In the genomic region with DNA sequence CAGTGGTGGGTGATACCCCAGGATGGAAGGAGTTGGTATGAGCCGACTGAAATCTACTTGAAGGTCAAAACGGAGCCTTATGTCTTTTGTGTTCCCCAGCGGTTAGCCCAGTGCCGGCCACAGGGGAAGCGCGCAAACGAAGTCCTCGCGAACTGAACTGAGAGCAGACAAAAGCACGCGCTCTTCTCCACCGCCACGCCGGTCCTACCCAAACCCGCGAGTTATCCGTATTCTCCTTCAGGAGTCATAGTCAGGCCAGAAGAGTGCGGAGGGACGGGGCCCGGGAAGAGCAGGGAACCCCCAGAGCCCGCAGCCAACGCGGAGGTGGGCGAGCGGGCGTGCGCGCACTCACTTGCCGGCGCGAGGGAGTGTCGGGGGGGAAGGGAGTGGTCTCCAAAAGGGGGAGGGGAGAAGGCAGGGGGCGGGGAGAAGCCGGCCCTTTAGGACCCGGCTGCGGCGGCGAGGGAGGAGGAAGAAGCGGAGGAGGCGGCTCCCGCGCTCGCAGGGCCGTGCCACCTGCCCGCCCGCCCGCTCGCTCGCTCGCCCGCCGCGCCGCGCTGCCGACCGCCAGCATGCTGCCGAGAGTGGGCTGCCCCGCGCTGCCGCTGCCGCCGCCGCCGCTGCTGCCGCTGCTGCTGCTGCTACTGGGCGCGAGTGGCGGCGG, we compare ENCODE assay signal across 8 cellular contexts. TPM values are rescaled to one million over a fixed set of nuclear protein-coding genes. Genes with fewer than 3 reads are reported as not detected.
DNase-seq lines count a peak whose midpoint lies in the region; ATAC-seq and TF ChIP-seq lines count a peak whose summit lies in the region.

A gene with protein sequence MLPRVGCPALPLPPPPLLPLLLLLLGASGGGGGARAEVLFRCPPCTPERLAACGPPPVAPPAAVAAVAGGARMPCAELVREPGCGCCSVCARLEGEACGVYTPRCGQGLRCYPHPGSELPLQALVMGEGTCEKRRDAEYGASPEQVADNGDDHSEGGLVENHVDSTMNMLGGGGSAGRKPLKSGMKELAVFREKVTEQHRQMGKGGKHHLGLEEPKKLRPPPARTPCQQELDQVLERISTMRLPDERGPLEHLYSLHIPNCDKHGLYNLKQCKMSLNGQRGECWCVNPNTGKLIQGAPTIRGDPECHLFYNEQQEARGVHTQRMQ (plus strand): TSS at position 469 of the 664 bp plus-strand sequence. CDS start 104 bp downstream, at position 573.

- H3K9me3 Mint-ChIP-seq in endodermal cell: no peaks in the 10 kb centered on the region
- peaks cover 6% of the 10 kb centered on the region for H3K9me3 Mint-ChIP-seq in mesothelial cell of epicardium

- WGBS in endodermal cell (ENCODE audit: insufficient coverage in 1 of 2, insufficient read length in 1 of 2), 2 experiments: 0 to 1% methylated on average over 26 to 70 of the region's 70 CpGs

- DNase-seq in DMS 273 (lab: John Stamatoyannopoulos, UW; ENCODE audit: unreplicated experiment): peak; percentile 92
- peak; percentile 73 for DNase-seq in KBM-7
- DNase-seq in T-helper 17 cell: no peak
- DNase-seq in endodermal cell: peak; percentile 94
- peak; percentile 54 to 71 for DNase-seq in mesothelial cell of epicardium (ENCODE audit: low spot score in 2 of 2, unreplicated experiment in 2 of 2)

- peak within 1 kb of the TSS; percentile 93 for H3K27ac ChIP-seq in endodermal cell (ENCODE audit: low read depth, low read length)

- peak within 1 kb of the TSS; percentile 57 for H3K9ac ChIP-seq in endodermal cell (ENCODE audit: extremely low read depth, low read length, poor library complexity, severe bottlenecking)

- H3K27me3 ChIP-seq in endodermal cell (ENCODE audit: control insufficient read depth, insufficient read depth, low read length, poor library complexity, severe bottlenecking): peaks cover 7% of the 10 kb centered on the region

- TF ChIP-seq CTCF in endodermal cell (conservative IDR thresholded peaks at IDR 0.05) (peak; percentile 23), mesothelial cell of epicardium (IDR thresholded peaks at IDR 0.05; ENCODE audit: unreplicated experiment) (no peak), subcutaneous adipose tissue (IDR thresholded peaks at IDR 0.05; ENCODE audit: low read depth) (no peak)

- no peaks in the 10 kb centered on the region for H3K36me3 ChIP-seq in endodermal cell (ENCODE audit: control insufficient read depth, insufficient read depth, low read length)

- peaks cover 12% of the 10 kb centered on the region for H3K4me1 ChIP-seq in endodermal cell (ENCODE audit: control insufficient read depth, insufficient read depth, low read length)

- peaks cover 75% of the 10 kb centered on the region for H3K27me3 Mint-ChIP-seq in T-helper 17 cell
- H3K27me3 Mint-ChIP-seq in endodermal cell (ENCODE audit: insufficient read depth): peaks cover 49% of the 10 kb centered on the region
- no peaks in the 10 kb centered on the region for H3K27me3 Mint-ChIP-seq in mesothelial cell of epicardium (ENCODE audit: low read depth)

- H3K4me3 ChIP-seq in endodermal cell (ENCODE audit: low read length): peak within 1 kb of the TSS; percentile 91

- H3K9me3 ChIP-seq in T-helper 17 cell (ENCODE audit: control insufficient read depth, low read length, poor library complexity, severe bottlenecking) (no peaks in the 10 kb centered on the region), endodermal cell (ENCODE audit: control insufficient read depth, low read length) (no peaks in the 10 kb centered on the region)

- in situ Hi-C loops in KBM-7 (cut with MboI; ENCODE audit: low pct_unique_long_range_greater_than_20kb, low sequenced_read_pairs): no loop called here

- H3K36me3 Mint-ChIP-seq in T-helper 17 cell (ENCODE audit: low read depth): peaks cover 6% of the 10 kb centered on the region
- H3K36me3 Mint-ChIP-seq in endodermal cell (ENCODE audit: low read depth): no peaks in the 10 kb centered on the region
- peaks cover 6% of the 10 kb centered on the region for H3K36me3 Mint-ChIP-seq in mesothelial cell of epicardium

- H3K27ac Mint-ChIP-seq in T-helper 17 cell: no peak within 1 kb of the TSS
- H3K27ac Mint-ChIP-seq in endodermal cell: peak within 1 kb of the TSS; percentile 96
- peak within 1 kb of the TSS; percentile 88 for H3K27ac Mint-ChIP-seq in mesothelial cell of epicardium

- H3K4me3 Mint-ChIP-seq in T-helper 17 cell: peak within 1 kb of the TSS; percentile 81
- peak within 1 kb of the TSS; percentile 89 for H3K4me3 Mint-ChIP-seq in endodermal cell
- peak within 1 kb of the TSS; percentile 95 for H3K4me3 Mint-ChIP-seq in mesothelial cell of epicardium

- peaks cover 21% of the 10 kb centered on the region for H3K4me1 Mint-ChIP-seq in T-helper 17 cell
- peaks cover 46% of the 10 kb centered on the region for H3K4me1 Mint-ChIP-seq in endodermal cell
- H3K4me1 Mint-ChIP-seq in mesothelial cell of epicardium: peaks cover 46% of the 10 kb centered on the region

- no peak for ATAC-seq in T-helper 17 cell
- ATAC-seq in GM18520 (IDR thresholded peaks at IDR 0.05; ENCODE audit: unreplicated experiment): no peak
- no peak for ATAC-seq in GM19351 (IDR thresholded peaks at IDR 0.05; ENCODE audit: unreplicated experiment)

RNA-seq across cellular contexts. Expression of the gene that starts here (rescaled TPM):
- 1 to 10 TPM in 1 of 2 donors, not detected in 1; 6.1 TPM for total RNA-seq in T-helper 17 cell
- total RNA-seq in endodermal cell: 100 to 1,000 TPM in 1 of 2 donors, 10 to 100 TPM in 1; 80.8 to 313 TPM
- 698 TPM for polyA plus RNA-seq in endodermal cell (2013, experiment 1 of 2)
- polyA plus RNA-seq in endodermal cell (2013, experiment 2 of 2): 702 TPM
- total RNA-seq in mesothelial cell of epicardium: 376 to 409 TPM (median 381 TPM) in 3 replicates
- total RNA-seq in subcutaneous adipose tissue: 10 to 100 TPM; 18.9 to 50.5 (median 22.9) TPM

Comparison
In these comparisons a context has a peak if more than half of its experiments do, and no peak if none do; other contexts are left out.
1. DNase-seq: peak in DMS 273 (single experiment), KBM-7 (single experiment), endodermal cell (single experiment) and mesothelial cell of epicardium (2 of 2); none in T-helper 17 cell (0 of 3).
2. Peak in every context shown above with its lines, with median percentiles within 50 percentile points of each other: H3K4me3 Mint-ChIP-seq.